ENCODE assay signal across 26 cellular contexts in the genomic region with DNA sequence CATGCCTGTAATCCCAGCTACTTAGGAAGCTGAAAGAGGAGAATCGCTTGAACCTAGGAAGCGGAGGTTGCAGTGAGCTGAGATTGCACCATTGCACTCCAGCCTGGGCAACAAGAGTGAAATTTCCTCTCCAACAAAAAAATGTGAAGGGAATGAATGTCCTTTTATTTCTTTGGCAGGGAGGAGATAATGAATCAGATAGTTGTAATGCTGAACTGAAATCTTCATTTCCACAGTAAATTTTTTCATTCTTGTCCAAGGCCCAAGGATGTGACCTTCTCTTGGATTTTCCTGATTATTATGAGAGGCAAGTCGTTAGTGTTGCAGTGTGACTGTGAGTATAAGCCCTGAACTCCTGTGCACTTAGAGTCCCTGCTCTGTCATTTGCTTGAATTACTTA. TPM values are rescaled to one million over a fixed set of nuclear protein-coding genes. Genes with fewer than 3 reads are reported as not detected.
A peak's percentile ranks its signal among the peaks of the same experiment; 100 is the strongest.
DNase-seq lines count a peak whose midpoint lies in the region; ATAC-seq, FAIRE-seq and TF ChIP-seq lines count a peak whose summit lies in the region.
"Had no signal": no experiment of that assay in that cellular context is flagged by ENCODE, and none has a peak within 500 bp of the region (broad histone marks: within the 10 kb centered on the region; RNA-seq: fewer than 3 reads in every experiment).

No MANE protein-coding gene starts in this region.

- no peak for FAIRE-seq in astrocyte (lab: Jason Lieb, UNC)
- FAIRE-seq: islet of Langerhans had no signal

- no peak overlapping the region for H3K4me2 ChIP-seq in astrocyte (ENCODE audit: low read length)
- H3K4me2 ChIP-seq: smooth muscle cell had no signal

- TF ChIP-seq CTCF in astrocyte (IDR thresholded peaks at IDR 0.05; ENCODE audit: insufficient read depth, low read depth, low read length), result no peak

- peaks cover 43% of the 10 kb centered on the region for H3K36me3 Mint-ChIP-seq in activated CD4-positive, alpha-beta T cell treated with anti-CD3 and anti-CD28 coated beads, Interleukin-2, amount 10 ng/mL, durations not matched to agents 7 days and 5 days (ENCODE audit: low read depth)
- no peaks in the 10 kb centered on the region for H3K36me3 Mint-ChIP-seq in astrocyte (ENCODE audit: low read depth, unreplicated experiment)
- peaks cover 9% of the 10 kb centered on the region for H3K36me3 Mint-ChIP-seq in activated T-cell treated with anti-CD3 and anti-CD28 coated beads, Interleukin-2, amount 50 U/mL, for 4 hours (ENCODE audit: insufficient read depth)
- H3K36me3 Mint-ChIP-seq: naive B cell had no signal

- intact Hi-C loops in aorta (cut with DNase I), result no loop called here

- H3K4me1 ChIP-seq in astrocyte (ENCODE audit: insufficient read depth, low read length), result peaks cover 10% of the 10 kb centered on the region
- peaks cover 13 to 25% of the 10 kb centered on the region in 2 donors for H3K4me1 ChIP-seq in muscle layer of duodenum (ENCODE audit: control insufficient read depth in 1 of 2, insufficient read depth in 2 of 2, low read length in 2 of 2)
- H3K4me1 ChIP-seq in aorta (ENCODE audit: control insufficient read depth in 1 of 2, insufficient read depth in 2 of 2, low read length in 2 of 2), result no peaks in the 10 kb centered on the region

- ATAC-seq in aorta (ENCODE audit: low FRiP score), result peak; percentile 36
- no peak for ATAC-seq in HG03175 (IDR thresholded peaks at IDR 0.05; ENCODE audit: unreplicated experiment)
- ATAC-seq in activated T-cell treated with anti-CD3 and anti-CD28 coated beads, Interleukin-2, amount 50 U/mL, for 4 hours, result no peak
- ATAC-seq: esophagus mucosa, Right ventricle myocardium inferior had no signal

- 90 to 94% methylated on average over 3 of the region's 3 CpGs for WGBS in aorta, 2 donors

- H3K27ac Mint-ChIP-seq in activated CD4-positive, alpha-beta T cell treated with anti-CD3 and anti-CD28 coated beads, Interleukin-2, amount 10 ng/mL, durations not matched to agents 7 days and 5 days, result peak overlapping the region; percentile 16
- H3K27ac Mint-ChIP-seq in astrocyte (ENCODE audit: unreplicated experiment), result no peak overlapping the region
- H3K27ac Mint-ChIP-seq: activated CD4-positive, alpha-beta memory T cell treated with anti-CD3 and anti-CD28 coated beads for 36 hours; activated naive CD4-positive, alpha-beta T cell treated with anti-CD3 and anti-CD28 coated beads, Interleukin-2, amount 50 U/mL, for 24 hours; T-helper 1 cell treated with Interleukin-12 subunit alpha and Interleukin-12 subunit beta and Interleukin-4 antibody, amounts not matched to agents 30 μg/mL and 1 μg/mL, for 36 hours had no signal

- H3K9me3 Mint-ChIP-seq in activated CD4-positive, alpha-beta T cell treated with anti-CD3 and anti-CD28 coated beads, Interleukin-2, amount 10 ng/mL, durations not matched to agents 7 days and 5 days, result no peaks in the 10 kb centered on the region
- no peaks in the 10 kb centered on the region for H3K9me3 Mint-ChIP-seq in astrocyte (ENCODE audit: unreplicated experiment)
- H3K9me3 Mint-ChIP-seq in activated T-cell treated with anti-CD3 and anti-CD28 coated beads, Interleukin-2, amount 50 U/mL, for 4 hours, result no peaks in the 10 kb centered on the region
- H3K9me3 Mint-ChIP-seq: activated CD4-positive, alpha-beta memory T cell treated with anti-CD3 and anti-CD28 coated beads for 36 hours; activated naive CD4-positive, alpha-beta T cell treated with anti-CD3 and anti-CD28 coated beads, Interleukin-2, amount 50 U/mL, for 24 hours; naive B cell; T-helper 1 cell treated with Interleukin-12 subunit alpha and Interleukin-12 subunit beta and Interleukin-4 antibody, amounts not matched to agents 30 μg/mL and 1 μg/mL, for 36 hours had no signal

- H4K20me1 ChIP-seq in astrocyte (ENCODE audit: insufficient read depth, low read length), result no peaks in the 10 kb centered on the region

- H3K27me3 ChIP-seq in astrocyte (ENCODE audit: insufficient read depth, low read length) (no peaks in the 10 kb centered on the region), muscle layer of duodenum (ENCODE audit: low read depth, low read length) (no peaks in the 10 kb centered on the region), aorta (ENCODE audit: control insufficient read depth in 1 of 2, insufficient read depth in 2 of 2, low read length in 1 of 2) (no peaks in the 10 kb centered on the region)
- H3K27me3 ChIP-seq: dorsolateral prefrontal cortex had no signal

- H3K79me2 ChIP-seq in astrocyte (ENCODE audit: insufficient read depth, low read length), result no peaks in the 10 kb centered on the region

- no peaks in the 10 kb centered on the region for H3K27me3 Mint-ChIP-seq in activated CD4-positive, alpha-beta T cell treated with anti-CD3 and anti-CD28 coated beads, Interleukin-2, amount 10 ng/mL, durations not matched to agents 7 days and 5 days
- no peaks in the 10 kb centered on the region for H3K27me3 Mint-ChIP-seq in astrocyte (ENCODE audit: low read depth, unreplicated experiment)
- H3K27me3 Mint-ChIP-seq in activated T-cell treated with anti-CD3 and anti-CD28 coated beads, Interleukin-2, amount 50 U/mL, for 4 hours (ENCODE audit: low read depth), result no peaks in the 10 kb centered on the region
- H3K27me3 Mint-ChIP-seq: activated CD4-positive, alpha-beta memory T cell treated with anti-CD3 and anti-CD28 coated beads for 36 hours; activated naive CD4-positive, alpha-beta T cell treated with anti-CD3 and anti-CD28 coated beads, Interleukin-2, amount 50 U/mL, for 24 hours; CD4-positive, alpha-beta memory T cell; naive B cell had no signal

- H3K36me3 ChIP-seq in astrocyte (ENCODE audit: insufficient read depth, low read length) (no peaks in the 10 kb centered on the region), muscle layer of duodenum (ENCODE audit: control insufficient read depth in 1 of 2, insufficient read depth in 2 of 2, low read length in 2 of 2) (no peaks in the 10 kb centered on the region), aorta (ENCODE audit: control insufficient read depth in 1 of 2, insufficient read depth in 2 of 2, low read length in 1 of 2) (no peaks in the 10 kb centered on the region)
- H3K36me3 ChIP-seq: HAP-1 had no signal

- POLR2A ChIA-PET in activated CD4-positive, alpha-beta T cell treated with anti-CD3 and anti-CD28 coated beads, Interleukin-2, amount 10 ng/mL, durations not matched to agents 7 days and 5 days (lab: Charles Lee), result no interaction called here

- no peak overlapping the region for H3K4me3 Mint-ChIP-seq in activated CD4-positive, alpha-beta T cell treated with anti-CD3 and anti-CD28 coated beads, Interleukin-2, amount 10 ng/mL, durations not matched to agents 7 days and 5 days
- H3K4me3 Mint-ChIP-seq in astrocyte (ENCODE audit: unreplicated experiment), result no peak overlapping the region
- no peak overlapping the region for H3K4me3 Mint-ChIP-seq in activated T-cell treated with anti-CD3 and anti-CD28 coated beads, Interleukin-2, amount 50 U/mL, for 4 hours
- H3K4me3 Mint-ChIP-seq: activated CD4-positive, alpha-beta memory T cell treated with anti-CD3 and anti-CD28 coated beads for 36 hours; activated naive CD4-positive, alpha-beta T cell treated with anti-CD3 and anti-CD28 coated beads, Interleukin-2, amount 50 U/mL, for 24 hours; CD4-positive, alpha-beta memory T cell; naive B cell; T-helper 1 cell treated with Interleukin-12 subunit alpha and Interleukin-12 subunit beta and Interleukin-4 antibody, amounts not matched to agents 30 μg/mL and 1 μg/mL, for 36 hours had no signal

- H3K9ac ChIP-seq in astrocyte (ENCODE audit: low read length), result no peak overlapping the region

- no peak overlapping the region for H3K4me3 ChIP-seq in astrocyte (ENCODE audit: insufficient read depth, low read depth, low read length)
- H3K4me3 ChIP-seq in muscle layer of duodenum (ENCODE audit: low read depth in 1 of 2, low read length in 2 of 2), result no peak overlapping the region
- no peak overlapping the region for H3K4me3 ChIP-seq in aorta (ENCODE audit: low read length in 2 of 2)
- H3K4me3 ChIP-seq: dorsolateral prefrontal cortex, HAP-1, lung, smooth muscle cell had no signal

- H2AFZ ChIP-seq in astrocyte (ENCODE audit: low read depth, low read length), result no peak overlapping the region

- no peak overlapping the region for H3K27ac ChIP-seq in astrocyte (ENCODE audit: low read depth, low read length)
- H3K27ac ChIP-seq in muscle layer of duodenum (ENCODE audit: low read length), result peak overlapping the region; percentile 40
- H3K27ac ChIP-seq in aorta (ENCODE audit: low read depth in 1 of 2, low read length in 2 of 2), result no peak overlapping the region
- H3K27ac ChIP-seq: VCaP had no signal

- CTCF ChIA-PET in activated CD4-positive, alpha-beta T cell treated with anti-CD3 and anti-CD28 coated beads, Interleukin-2, amount 10 ng/mL, durations not matched to agents 7 days and 5 days (lab: Charles Lee), result interaction anchor here (1.4 kb wide), 1 partner anchor 17 kb away, joined by 3 read pairs; no protein-coding TSS in a partner anchor

- H3K9me3 ChIP-seq in astrocyte (ENCODE audit: insufficient read depth, low read depth, low read length) (no peaks in the 10 kb centered on the region), muscle layer of duodenum (ENCODE audit: control insufficient read depth in 1 of 2, low read length in 2 of 2) (no peaks in the 10 kb centered on the region), aorta (ENCODE audit: control insufficient read depth, low read length) (no peaks in the 10 kb centered on the region)
- H3K9me3 ChIP-seq: HAP-1 had no signal

- H3K4me1 Mint-ChIP-seq in activated CD4-positive, alpha-beta T cell treated with anti-CD3 and anti-CD28 coated beads, Interleukin-2, amount 10 ng/mL, durations not matched to agents 7 days and 5 days, result peaks cover 60% of the 10 kb centered on the region
- H3K4me1 Mint-ChIP-seq in astrocyte (ENCODE audit: low read depth, unreplicated experiment), result peaks cover 11% of the 10 kb centered on the region
- H3K4me1 Mint-ChIP-seq in activated T-cell treated with anti-CD3 and anti-CD28 coated beads, Interleukin-2, amount 50 U/mL, for 4 hours (ENCODE audit: low read depth), result peaks cover 62% of the 10 kb centered on the region

- no peak for DNase-seq in activated CD4-positive, alpha-beta T cell treated with anti-CD3 and anti-CD28 coated beads, Interleukin-2, amount 10 ng/mL, durations not matched to agents 7 days and 5 days
- DNase-seq in activated CD4-positive, alpha-beta T cell treated with anti-CD3 and anti-CD28 coated beads for 4 hours, result no peak
- DNase-seq in astrocyte (ENCODE audit: low read depth) (peak; percentile 43), aorta (no peak)
- no peak for DNase-seq in activated T-cell treated with anti-CD3 and anti-CD28 coated beads, Interleukin-2, amount 50 U/mL, for 4 hours
- DNase-seq in activated naive CD4-positive, alpha-beta T cell treated with anti-CD3 and anti-CD28 coated beads, Interleukin-2, amount 50 U/mL, for 16 hours, result no peak
- DNase-seq: 8988T; activated CD4-positive, alpha-beta memory T cell treated with anti-CD3 and anti-CD28 coated beads for 36 hours; CD4-positive, alpha-beta memory T cell; DND-41; dorsolateral prefrontal cortex; naive B cell; NCI-H1092 treated with DMSO at 0.1 percent for 48 hours; NCI-H524 treated with DMSO at 0.1 percent for 48 hours; stimulated activated CD4-positive, alpha-beta T cell treated with anti-CD3 and anti-CD28 coated beads, Interleukin-4, amount 100 ng/mL, for 24 hours had no signal

RNA-seq across cellular contexts. Expression of a gene that starts 13.6 kb away (rescaled TPM):
- 10 to 100 TPM; 39.7 to 45.4 TPM for total RNA-seq in activated CD4-positive, alpha-beta T cell treated with anti-CD3 and anti-CD28 coated beads, Interleukin-2, amount 10 ng/mL, durations not matched to agents 7 days and 5 days
- total RNA-seq in astrocyte (1.4 and 1.5 TPM in 2 replicates), aorta (10 to 100 TPM in 1 of 2 donors, 1 to 10 TPM in 1; 3.5 to 12.0 TPM)
- polyA plus RNA-seq in aorta, result 1 to 10 TPM in 1 of 2 donors, under 1 TPM in 1; 0.63 to 2.3 TPM
- 10 to 100 TPM; 15.1 to 24.7 (median 19.4) TPM for total RNA-seq in activated T-cell treated with anti-CD3 and anti-CD28 coated beads, Interleukin-2, amount 50 U/mL, for 4 hours

RNA-seq across cellular contexts. Expression of a gene that starts 42.0 kb away (rescaled TPM):
- total RNA-seq in activated CD4-positive, alpha-beta T cell treated with anti-CD3 and anti-CD28 coated beads, Interleukin-2, amount 10 ng/mL, durations not matched to agents 7 days and 5 days, result under 1 TPM; 0.17 to 0.48 TPM
- total RNA-seq in astrocyte, result not detected in 2 replicates
- under 1 TPM; 0.24 to 0.26 TPM for total RNA-seq in aorta
- polyA plus RNA-seq in aorta, result 1 to 10 TPM in 1 of 2 donors, under 1 TPM in 1; 0.18 to 1.8 TPM
- under 1 TPM in 1 of 3 donors, not detected in 2; 0.24 TPM for total RNA-seq in activated T-cell treated with anti-CD3 and anti-CD28 coated beads, Interleukin-2, amount 50 U/mL, for 4 hours
- total RNA-seq: Right ventricle myocardium inferior had no signal
- polyA plus RNA-seq: CD4-positive, alpha-beta memory T cell had no signal

RNA-seq across cellular contexts. Expression of a gene that starts 59.0 kb away (rescaled TPM):
- total RNA-seq in activated CD4-positive, alpha-beta T cell treated with anti-CD3 and anti-CD28 coated beads, Interleukin-2, amount 10 ng/mL, durations not matched to agents 7 days and 5 days, result 10 to 100 TPM; 10.7 to 10.8 TPM
- total RNA-seq in astrocyte (320 and 345 TPM in 2 replicates), aorta (1,000 to 10,000 TPM; 3,684 to 9,611 TPM)
- 1,000 to 10,000 TPM; 3,163 to 4,826 TPM for polyA plus RNA-seq in aorta
- 1 to 10 TPM; 2.6 to 4.1 (median 2.6) TPM for total RNA-seq in activated T-cell treated with anti-CD3 and anti-CD28 coated beads, Interleukin-2, amount 50 U/mL, for 4 hours

Comparison
In these comparisons a context has a peak if more than half of its experiments do, and no peak if none do; other contexts are left out.
1. RNA of a gene that starts 59.0 kb away (total RNA-seq): 3,684 to 9,611 TPM in aorta and 320 to 345 TPM in astrocyte; 10.7 to 10.8 TPM in activated CD4-positive, alpha-beta T cell treated with anti-CD3 and anti-CD28 coated beads, Interleukin-2, amount 10 ng/mL, durations not matched to agents 7 days and 5 days and 2.6 to 4.1 TPM in activated T-cell treated with anti-CD3 and anti-CD28 coated beads, Interleukin-2, amount 50 U/mL, for 4 hours; every median in the first group is over 10 times any median in the second.